10 cellular contexts compared by ENCODE assay signal in genomic region chr10:73886625-73887024, GRCh38. TPM values are rescaled to one million over a fixed set of nuclear protein-coding genes. Genes with fewer than 3 reads are reported as not detected.
DNase-seq lines count a peak whose midpoint lies in the region; ATAC-seq and TF ChIP-seq lines count a peak whose summit lies in the region.
"Had no signal": no experiment of that assay in that cellular context is flagged by ENCODE, and none has a peak within 500 bp of the region (broad histone marks: within the 10 kb centered on the region; RNA-seq: fewer than 3 reads in every experiment).

No MANE protein-coding gene starts in this region.

- no peaks in the 10 kb centered on the region for H3K36me3 ChIP-seq in gastrocnemius medialis
- H3K36me3 ChIP-seq: WERI-Rb-1 had no signal

- ATAC-seq in SK-N-SH treated with all-trans-retinoic acid at 6 μM for 48 hours (peak; percentile 7; the same call in 2 of the 3 replicates), gastrocnemius medialis (peak in 1 of 2 donors; percentile 1)
- ATAC-seq in activated CD8-positive, alpha-beta memory T cell treated with anti-CD3 and anti-CD28 coated beads, Interleukin-2, amount 10 ng/mL, durations not matched to agents 7 days and 5 days, result no peak

- H3K36me3 Mint-ChIP-seq in activated CD8-positive, alpha-beta memory T cell treated with anti-CD3 and anti-CD28 coated beads, Interleukin-2, amount 10 ng/mL, durations not matched to agents 7 days and 5 days, result no peaks in the 10 kb centered on the region
- H3K36me3 Mint-ChIP-seq: activated naive CD4-positive, alpha-beta T cell treated with anti-CD3 and anti-CD28 coated beads, Interleukin-2, amount 50 U/mL, for 24 hours had no signal

- H3K9me3 Mint-ChIP-seq in activated CD8-positive, alpha-beta memory T cell treated with anti-CD3 and anti-CD28 coated beads, Interleukin-2, amount 10 ng/mL, durations not matched to agents 7 days and 5 days (ENCODE audit: low read depth), result no peaks in the 10 kb centered on the region
- H3K9me3 Mint-ChIP-seq: activated naive CD4-positive, alpha-beta T cell treated with anti-CD3 and anti-CD28 coated beads, Interleukin-2, amount 50 U/mL, for 24 hours had no signal

- CTCF ChIA-PET in activated CD8-positive, alpha-beta memory T cell treated with anti-CD3 and anti-CD28 coated beads, Interleukin-2, amount 10 ng/mL, durations not matched to agents 7 days and 5 days (lab: Charles Lee), result interaction anchor here (0.7 to 18.2 kb wide), 40 partner anchors 8 to 357 kb away, joined by 3 to 642 read pairs (median 6); partner anchors contain the start of genes CAMK2G and PLAU

- H3K9me3 ChIP-seq in gastrocnemius medialis, result no peaks in the 10 kb centered on the region

- in situ Hi-C loops in gastrocnemius medialis (cut with MboI; ENCODE audit: low sequenced_read_pairs in 4 of 4), result loop anchor here (5.0 to 10.0 kb wide), 5 partner anchors 51 to 198 kb away; no protein-coding TSS in a partner anchor

- H3K4me1 ChIP-seq in gastrocnemius medialis, result peaks cover 30 to 35% of the 10 kb centered on the region in 2 donors

- peaks cover 3% of the 10 kb centered on the region for H3K27me3 Mint-ChIP-seq in activated CD8-positive, alpha-beta memory T cell treated with anti-CD3 and anti-CD28 coated beads, Interleukin-2, amount 10 ng/mL, durations not matched to agents 7 days and 5 days
- H3K27me3 Mint-ChIP-seq: activated naive CD4-positive, alpha-beta T cell treated with anti-CD3 and anti-CD28 coated beads, Interleukin-2, amount 50 U/mL, for 24 hours had no signal

- H3K4me3 ChIP-seq in gastrocnemius medialis, result no peak overlapping the region

- no peak overlapping the region for H3K4me3 Mint-ChIP-seq in activated CD8-positive, alpha-beta memory T cell treated with anti-CD3 and anti-CD28 coated beads, Interleukin-2, amount 10 ng/mL, durations not matched to agents 7 days and 5 days
- H3K4me3 Mint-ChIP-seq: activated naive CD4-positive, alpha-beta T cell treated with anti-CD3 and anti-CD28 coated beads, Interleukin-2, amount 50 U/mL, for 24 hours had no signal

- no peaks in the 10 kb centered on the region for H3K27me3 ChIP-seq in gastrocnemius medialis

- H3K4me1 Mint-ChIP-seq in activated CD8-positive, alpha-beta memory T cell treated with anti-CD3 and anti-CD28 coated beads, Interleukin-2, amount 10 ng/mL, durations not matched to agents 7 days and 5 days, result peaks cover 12% of the 10 kb centered on the region

- no peak overlapping the region for H3K27ac Mint-ChIP-seq in activated CD8-positive, alpha-beta memory T cell treated with anti-CD3 and anti-CD28 coated beads, Interleukin-2, amount 10 ng/mL, durations not matched to agents 7 days and 5 days

- peak overlapping the region; percentile 68 to 92 (median 85) for H3K27ac ChIP-seq in gastrocnemius medialis
- H3K27ac ChIP-seq: WERI-Rb-1 had no signal

- intact Hi-C loops in gastrocnemius medialis (cut with DNase I; ENCODE audit: low total_unique reads), result loop anchor here (1.0 to 5.0 kb wide), 5 partner anchors 54 to 195 kb away; partner anchors contain the start of gene VCL

- TF ChIP-seq CTCF in gastrocnemius medialis (IDR thresholded peaks at IDR 0.05 in 4 of 5, conservative IDR thresholded peaks at IDR 0.05 in 1 of 5), result no peak

- TF ChIP-seq POLR2A in gastrocnemius medialis (IDR thresholded peaks at IDR 0.05), result no peak

- DNase-seq in ELR (ENCODE audit: low read depth) (peak; percentile 66), germinal center (ENCODE audit: low spot score) (peak; percentile 1), gastrocnemius medialis (no peak), NCI-H510A treated with DMSO at 0.1 percent for 48 hours (lab: John Stamatoyannopoulos, UW) (no peak), COLO668 (lab: John Stamatoyannopoulos, UW; ENCODE audit: unreplicated experiment) (no peak)
- no peak for DNase-seq in activated CD8-positive, alpha-beta memory T cell treated with anti-CD3 and anti-CD28 coated beads, Interleukin-2, amount 10 ng/mL, durations not matched to agents 7 days and 5 days
- no peak for DNase-seq in stimulated activated CD4-positive, alpha-beta T cell treated with anti-CD3 and anti-CD28 coated beads, Interleukin-4, amount 100 ng/mL, for 1 hour

TF ChIP-seq in SK-N-SH treated with all-trans-retinoic acid at 6 μM for 48 hours, 23 proteins besides CTCF, POLR2A, EP300 and RAD21 (continues in another document):
- no peak for TF ChIP-seq ZNF565 (CRISPR knock-in tag; conservative IDR thresholded peaks at IDR 0.05; ENCODE audit: low read depth)
- TF ChIP-seq ZFP30 (CRISPR knock-in tag; IDR thresholded peaks at IDR 0.05), result no peak
- TF ChIP-seq ZNF8 (CRISPR knock-in tag; IDR thresholded peaks at IDR 0.05), result no peak
- TF ChIP-seq ESRRG (CRISPR knock-in tag; IDR thresholded peaks at IDR 0.05), result no peak
- TF ChIP-seq ZNF70 (CRISPR knock-in tag; IDR thresholded peaks at IDR 0.05), result no peak
- no peak for TF ChIP-seq CSRNP3 (CRISPR knock-in tag; IDR thresholded peaks at IDR 0.05)
- TF ChIP-seq ZC3H10 (CRISPR knock-in tag; IDR thresholded peaks at IDR 0.05), result no peak
- TF ChIP-seq RARB (CRISPR knock-in tag; IDR thresholded peaks at IDR 0.05), result no peak
- no peak for TF ChIP-seq PATZ1 (CRISPR knock-in tag; IDR thresholded peaks at IDR 0.05; ENCODE audit: borderline replicate concordance)
- no peak for TF ChIP-seq ISL1 (CRISPR knock-in tag; IDR thresholded peaks at IDR 0.05)
- no peak for TF ChIP-seq POU6F1 (CRISPR knock-in tag; IDR thresholded peaks at IDR 0.05; ENCODE audit: borderline replicate concordance, low read depth)
- no peak for TF ChIP-seq GLIS3 (CRISPR knock-in tag; IDR thresholded peaks at IDR 0.05)
- no peak for TF ChIP-seq CREB5 (CRISPR knock-in tag; IDR thresholded peaks at IDR 0.05; ENCODE audit: low read depth)

RNA-seq across cellular contexts. Expression of gene CAMK2G, which starts 12.3 kb away (rescaled TPM):
- total RNA-seq in gastrocnemius medialis, result 10 to 100 TPM; 48.6 to 67.5 (median 51.7) TPM
- 10 to 100 TPM; 30.8 to 49.2 TPM for total RNA-seq in activated CD8-positive, alpha-beta memory T cell treated with anti-CD3 and anti-CD28 coated beads, Interleukin-2, amount 10 ng/mL, durations not matched to agents 7 days and 5 days

RNA-seq across cellular contexts. Expression of gene PLAU, which starts 24.3 kb away (rescaled TPM):
- 1 to 10 TPM in 3 of 4 donors, under 1 TPM in 1; 0.83 to 5.0 (median 2.3) TPM for total RNA-seq in gastrocnemius medialis
- total RNA-seq in activated CD8-positive, alpha-beta memory T cell treated with anti-CD3 and anti-CD28 coated beads, Interleukin-2, amount 10 ng/mL, durations not matched to agents 7 days and 5 days, result 1 to 10 TPM; 2.2 to 4.8 TPM

Comparison
In these comparisons a context has a peak if more than half of its experiments do, and no peak if none do; other contexts are left out.
1. DNase-seq: peak in ELR (single experiment) and germinal center (single experiment); none in gastrocnemius medialis (0 of 2), NCI-H510A treated with DMSO at 0.1 percent for 48 hours (single experiment), activated CD8-positive, alpha-beta memory T cell treated with anti-CD3 and anti-CD28 coated beads, Interleukin-2, amount 10 ng/mL, durations not matched to agents 7 days and 5 days (single experiment), stimulated activated CD4-positive, alpha-beta T cell treated with anti-CD3 and anti-CD28 coated beads, Interleukin-4, amount 100 ng/mL, for 1 hour (single experiment) and COLO668 (single experiment).